1 cellular context compared by ENCODE assay signal in genomic region chr5:10335711-10336470, GRCh38.
A peak's percentile ranks its signal among the peaks of the same experiment; 100 is the strongest.
TF ChIP-seq lines count a peak whose summit lies in the region.

No MANE protein-coding gene starts in this region.

TF ChIP-seq in HepG2, 621 proteins besides CTCF, POLR2A, EP300 and RAD21 (continued from another document):
- TF ChIP-seq ZFX (CRISPR knock-in tag; IDR thresholded peaks at IDR 0.05; ENCODE audit: low read depth) = peak; percentile 39; the same call in 1 of the 2 replicates
- TF ChIP-seq CEBPB (IDR thresholded peaks at IDR 0.05; ENCODE audit: borderline replicate concordance, low read depth, low read length) = peak; percentile 96
- TF ChIP-seq EED (CRISPR knock-in tag; IDR thresholded peaks at IDR 0.05) = no peak
- 0 out of 2 replicates have a peak, but pooled peaks have one; percentile 15 for TF ChIP-seq ATF7 (IDR thresholded peaks at IDR 0.05)
- TF ChIP-seq ATF7 (CRISPR knock-in tag; IDR thresholded peaks at IDR 0.05) = no peak
- peak; percentile 78 for TF ChIP-seq ARID5B (CRISPR knock-in tag; IDR thresholded peaks at IDR 0.05)
- no peak for TF ChIP-seq HMGA1 (CRISPR knock-in tag; conservative IDR thresholded peaks at IDR 0.05)
- peak; percentile 63; the same call in 1 of the 2 replicates for TF ChIP-seq ZNF12 (CRISPR knock-in tag; IDR thresholded peaks at IDR 0.05)
- TF ChIP-seq JARID2 (CRISPR knock-in tag; IDR thresholded peaks at IDR 0.05; ENCODE audit: insufficient replicate concordance) = no peak
- TF ChIP-seq FOXP1 (IDR thresholded peaks at IDR 0.05) = no peak
- peak; percentile 43; the same call in 1 of the 2 replicates for TF ChIP-seq FOXP1 (CRISPR knock-in tag; IDR thresholded peaks at IDR 0.05)
- 0 out of 2 replicates have a peak, but pooled peaks have one; percentile 21 for TF ChIP-seq RXRA (CRISPR knock-in tag; IDR thresholded peaks at IDR 0.05)
- TF ChIP-seq RXRB (CRISPR knock-in tag; IDR thresholded peaks at IDR 0.05; ENCODE audit: borderline replicate concordance) = peak; percentile 51; the same call in 1 of the 2 replicates
- TF ChIP-seq FOXK1 (CRISPR knock-in tag; IDR thresholded peaks at IDR 0.05; ENCODE audit: borderline replicate concordance, low read depth) = peak; percentile 50; the same call in 1 of the 2 replicates
- no peak for TF ChIP-seq ZNF513 (CRISPR knock-in tag; conservative IDR thresholded peaks at IDR 0.05)
- peak; percentile 44 for TF ChIP-seq FOXA3 (CRISPR knock-in tag; IDR thresholded peaks at IDR 0.05)
- no peak for TF ChIP-seq XRCC5 (optimal IDR thresholded peaks at IDR 0.05; ENCODE audit: low read length)
- 0 out of 2 replicates have a peak, but pooled peaks have one; percentile 19 for TF ChIP-seq ZNF264 (CRISPR knock-in tag; IDR thresholded peaks at IDR 0.05)
- TF ChIP-seq MYC (CRISPR knock-in tag; IDR thresholded peaks at IDR 0.05; ENCODE audit: borderline replicate concordance) = peak; percentile 63; the same call in 1 of the 2 replicates
- TF ChIP-seq ELK4 (CRISPR knock-in tag; IDR thresholded peaks at IDR 0.05; ENCODE audit: borderline replicate concordance) = no peak
- peak; percentile 81 for TF ChIP-seq TFE3 (CRISPR knock-in tag; IDR thresholded peaks at IDR 0.05)
- 0 out of 2 replicates have a peak, but pooled peaks have one; percentile 44 for TF ChIP-seq MXD4 (CRISPR knock-in tag; IDR thresholded peaks at IDR 0.05)
- no peak for TF ChIP-seq ZSCAN5A (CRISPR knock-in tag; IDR thresholded peaks at IDR 0.05; ENCODE audit: borderline replicate concordance)
- TF ChIP-seq CEBPG (CRISPR knock-in tag; IDR thresholded peaks at IDR 0.05) = peak; percentile 95
- TF ChIP-seq NCOA2 (CRISPR knock-in tag; IDR thresholded peaks at IDR 0.05) = peak; percentile 59; the same call in 1 of the 2 replicates
- TF ChIP-seq LCORL (IDR thresholded peaks at IDR 0.05) = no peak
- TF ChIP-seq LCORL (CRISPR knock-in tag; IDR thresholded peaks at IDR 0.05) = peak; percentile 55
- TF ChIP-seq SNAPC2 (CRISPR knock-in tag; IDR thresholded peaks at IDR 0.05) = no peak
- no peak for TF ChIP-seq ZNF441 (CRISPR knock-in tag; IDR thresholded peaks at IDR 0.05; ENCODE audit: borderline replicate concordance)
- TF ChIP-seq, protein P1, sequence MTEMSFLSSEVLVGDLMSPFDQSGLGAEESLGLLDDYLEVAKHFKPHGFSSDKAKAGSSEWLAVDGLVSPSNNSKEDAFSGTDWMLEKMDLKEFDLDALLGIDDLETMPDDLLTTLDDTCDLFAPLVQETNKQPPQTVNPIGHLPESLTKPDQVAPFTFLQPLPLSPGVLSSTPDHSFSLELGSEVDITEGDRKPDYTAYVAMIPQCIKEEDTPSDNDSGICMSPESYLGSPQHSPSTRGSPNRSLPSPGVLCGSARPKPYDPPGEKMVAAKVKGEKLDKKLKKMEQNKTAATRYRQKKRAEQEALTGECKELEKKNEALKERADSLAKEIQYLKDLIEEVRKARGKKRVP (CRISPR knock-in tag; IDR thresholded peaks at IDR 0.05) = peak in 1 of 2 experiments; percentile 97; a peak in 2 of 4 replicates
- TF ChIP-seq, protein P2, sequence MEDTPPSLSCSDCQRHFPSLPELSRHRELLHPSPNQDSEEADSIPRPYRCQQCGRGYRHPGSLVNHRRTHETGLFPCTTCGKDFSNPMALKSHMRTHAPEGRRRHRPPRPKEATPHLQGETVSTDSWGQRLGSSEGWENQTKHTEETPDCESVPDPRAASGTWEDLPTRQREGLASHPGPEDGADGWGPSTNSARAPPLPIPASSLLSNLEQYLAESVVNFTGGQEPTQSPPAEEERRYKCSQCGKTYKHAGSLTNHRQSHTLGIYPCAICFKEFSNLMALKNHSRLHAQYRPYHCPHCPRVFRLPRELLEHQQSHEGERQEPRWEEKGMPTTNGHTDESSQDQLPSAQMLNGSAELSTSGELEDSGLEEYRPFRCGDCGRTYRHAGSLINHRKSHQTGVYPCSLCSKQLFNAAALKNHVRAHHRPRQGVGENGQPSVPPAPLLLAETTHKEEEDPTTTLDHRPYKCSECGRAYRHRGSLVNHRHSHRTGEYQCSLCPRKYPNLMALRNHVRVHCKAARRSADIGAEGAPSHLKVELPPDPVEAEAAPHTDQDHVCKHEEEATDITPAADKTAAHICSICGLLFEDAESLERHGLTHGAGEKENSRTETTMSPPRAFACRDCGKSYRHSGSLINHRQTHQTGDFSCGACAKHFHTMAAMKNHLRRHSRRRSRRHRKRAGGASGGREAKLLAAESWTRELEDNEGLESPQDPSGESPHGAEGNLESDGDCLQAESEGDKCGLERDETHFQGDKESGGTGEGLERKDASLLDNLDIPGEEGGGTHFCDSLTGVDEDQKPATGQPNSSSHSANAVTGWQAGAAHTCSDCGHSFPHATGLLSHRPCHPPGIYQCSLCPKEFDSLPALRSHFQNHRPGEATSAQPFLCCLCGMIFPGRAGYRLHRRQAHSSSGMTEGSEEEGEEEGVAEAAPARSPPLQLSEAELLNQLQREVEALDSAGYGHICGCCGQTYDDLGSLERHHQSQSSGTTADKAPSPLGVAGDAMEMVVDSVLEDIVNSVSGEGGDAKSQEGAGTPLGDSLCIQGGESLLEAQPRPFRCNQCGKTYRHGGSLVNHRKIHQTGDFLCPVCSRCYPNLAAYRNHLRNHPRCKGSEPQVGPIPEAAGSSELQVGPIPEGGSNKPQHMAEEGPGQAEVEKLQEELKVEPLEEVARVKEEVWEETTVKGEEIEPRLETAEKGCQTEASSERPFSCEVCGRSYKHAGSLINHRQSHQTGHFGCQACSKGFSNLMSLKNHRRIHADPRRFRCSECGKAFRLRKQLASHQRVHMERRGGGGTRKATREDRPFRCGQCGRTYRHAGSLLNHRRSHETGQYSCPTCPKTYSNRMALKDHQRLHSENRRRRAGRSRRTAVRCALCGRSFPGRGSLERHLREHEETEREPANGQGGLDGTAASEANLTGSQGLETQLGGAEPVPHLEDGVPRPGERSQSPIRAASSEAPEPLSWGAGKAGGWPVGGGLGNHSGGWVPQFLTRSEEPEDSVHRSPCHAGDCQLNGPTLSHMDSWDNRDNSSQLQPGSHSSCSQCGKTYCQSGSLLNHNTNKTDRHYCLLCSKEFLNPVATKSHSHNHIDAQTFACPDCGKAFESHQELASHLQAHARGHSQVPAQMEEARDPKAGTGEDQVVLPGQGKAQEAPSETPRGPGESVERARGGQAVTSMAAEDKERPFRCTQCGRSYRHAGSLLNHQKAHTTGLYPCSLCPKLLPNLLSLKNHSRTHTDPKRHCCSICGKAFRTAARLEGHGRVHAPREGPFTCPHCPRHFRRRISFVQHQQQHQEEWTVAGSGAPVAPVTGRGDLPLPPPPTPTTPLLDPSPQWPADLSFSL (CRISPR knock-in tag; IDR thresholded peaks at IDR 0.05) = 0 out of 2 replicates have a peak, but pooled peaks have one; percentile 24
- TF ChIP-seq CREBL2 (CRISPR knock-in tag; IDR thresholded peaks at IDR 0.05; ENCODE audit: borderline replicate concordance) = peak; percentile 52; the same call in 1 of the 2 replicates
- peak; percentile 45 for TF ChIP-seq MNT (IDR thresholded peaks at IDR 0.05)
- 0 out of 2 replicates have a peak, but pooled peaks have one; percentile 35 for TF ChIP-seq HMG20A (CRISPR knock-in tag; IDR thresholded peaks at IDR 0.05; ENCODE audit: borderline replicate concordance)
- no peak for TF ChIP-seq PRMT3 (CRISPR knock-in tag; IDR thresholded peaks at IDR 0.05; ENCODE audit: borderline replicate concordance, low read depth)
- TF ChIP-seq REL (CRISPR knock-in tag; conservative IDR thresholded peaks at IDR 0.05) = no peak
- 0 out of 2 replicates have a peak, but pooled peaks have one; percentile 14 for TF ChIP-seq ZMYM4 (CRISPR knock-in tag; IDR thresholded peaks at IDR 0.05)
- TF ChIP-seq YEATS2 (CRISPR knock-in tag; IDR thresholded peaks at IDR 0.05; ENCODE audit: borderline replicate concordance) = 0 out of 2 replicates have a peak, but pooled peaks have one; percentile 26
